In genomic region chr2:165634855-165635254, GRCh38 we compare ENCODE assay signal across 9 cellular contexts.
DNase-seq lines count a peak whose midpoint lies in the region; ATAC-seq and TF ChIP-seq lines count a peak whose summit lies in the region.
"Had no signal": no experiment of that assay in that cellular context is flagged by ENCODE, and none has a peak within 500 bp of the region (broad histone marks: within the 10 kb centered on the region; RNA-seq: fewer than 3 reads in every experiment).

No MANE protein-coding gene starts in this region.

- TF ChIP-seq CTCF in fibroblast of lung (conservative IDR thresholded peaks at IDR 0.05 in 1 of 2, IDR thresholded peaks at IDR 0.05 in 1 of 2; ENCODE audit: low read depth in 1 of 2, low read length in 2 of 2) (no peak), nephron progenitor cell (IDR thresholded peaks at IDR 0.05) (no peak), esophagus muscularis mucosa (IDR thresholded peaks at IDR 0.05) (no peak), PC-3 (conservative IDR thresholded peaks at IDR 0.05; ENCODE audit: low read depth, low read length) (no peak)
- no peak for TF ChIP-seq CTCF in activated CD8-positive, alpha-beta T cell treated with anti-CD3 and anti-CD28 coated beads for 36 hours (IDR thresholded peaks at IDR 0.05)

- no TSS peak for BruUV-seq in PC-3 (replicated peaks; lab: Mats Ljungman, UMichigan)

- CTCF ChIA-PET in activated CD8-positive, alpha-beta T cell treated with anti-CD3 and anti-CD28 coated beads for 36 hours (lab: Charles Lee), result no interaction called here
- CTCF ChIA-PET in PC-3 (lab: Charles Lee), result no interaction called here

- no peak overlapping the region for H3K4me3 ChIP-seq in fibroblast of lung (replicated peaks in 1 of 4; ENCODE audit: control extremely low read depth in 1 of 4, insufficient read depth in 1 of 4, low read depth in 3 of 4, low read length in 4 of 4)
- H3K4me3 ChIP-seq in esophagus muscularis mucosa, result no peak overlapping the region
- no peak overlapping the region for H3K4me3 ChIP-seq in PC-3 (ENCODE audit: low read length)

- DNase-seq in DMS79 treated with DMSO at 0.1 percent for 48 hours (lab: John Stamatoyannopoulos, UW), result peak; percentile 53
- peak; percentile 97 for DNase-seq in NCI-H345 (lab: John Stamatoyannopoulos, UW)
- DNase-seq in fibroblast of lung (ENCODE audit: low read depth in 2 of 2), result peak; percentile 43 to 47
- DNase-seq in nephron progenitor cell, result peak; percentile 44
- DNase-seq in esophagus muscularis mucosa (ENCODE audit: extremely low spot score), result no peak
- no peak for DNase-seq in activated CD8-positive, alpha-beta T cell treated with anti-CD3 and anti-CD28 coated beads for 36 hours
- no peak for DNase-seq in PC-3

- H3K27ac Mint-ChIP-seq in nephron progenitor cell, result peak overlapping the region; percentile 95
- H3K27ac Mint-ChIP-seq in activated CD8-positive, alpha-beta T cell treated with anti-CD3 and anti-CD28 coated beads for 36 hours, result no peak overlapping the region
- H3K27ac Mint-ChIP-seq: T-helper 1 cell treated with Interleukin-12 subunit alpha and Interleukin-12 subunit beta and Interleukin-4 antibody, amounts not matched to agents 30 μg/mL and 1 μg/mL, for 36 hours had no signal

- H3K4me3 Mint-ChIP-seq in nephron progenitor cell, result peak overlapping the region; percentile 58
- no peak overlapping the region for H3K4me3 Mint-ChIP-seq in activated CD8-positive, alpha-beta T cell treated with anti-CD3 and anti-CD28 coated beads for 36 hours
- H3K4me3 Mint-ChIP-seq: T-helper 1 cell treated with Interleukin-12 subunit alpha and Interleukin-12 subunit beta and Interleukin-4 antibody, amounts not matched to agents 30 μg/mL and 1 μg/mL, for 36 hours had no signal

- POLR2A ChIA-PET in activated CD8-positive, alpha-beta T cell treated with anti-CD3 and anti-CD28 coated beads for 36 hours (lab: Charles Lee), result no interaction called here
- POLR2A ChIA-PET in PC-3 (lab: Charles Lee; ENCODE audit: unreplicated experiment), result no interaction called here

- H4K20me1 ChIP-seq in fibroblast of lung (ENCODE audit: control insufficient read depth, extremely low read depth, insufficient read depth, low read length), result no peaks in the 10 kb centered on the region
- no peaks in the 10 kb centered on the region for H4K20me1 ChIP-seq in PC-3 (ENCODE audit: low read length)

- peaks cover 66% of the 10 kb centered on the region for H3K4me1 Mint-ChIP-seq in nephron progenitor cell
- peaks cover 2% of the 10 kb centered on the region for H3K4me1 Mint-ChIP-seq in activated CD8-positive, alpha-beta T cell treated with anti-CD3 and anti-CD28 coated beads for 36 hours (ENCODE audit: low read depth)

- no peaks in the 10 kb centered on the region for H3F3A ChIP-seq in PC-3 (ENCODE audit: low read length, unreplicated experiment)

- no peak overlapping the region for H2AFZ ChIP-seq in fibroblast of lung (ENCODE audit: low read length)
- no peak overlapping the region for H2AFZ ChIP-seq in PC-3 (ENCODE audit: low read length)

- H3K36me3 ChIP-seq in fibroblast of lung (ENCODE audit: control insufficient read depth, insufficient read depth, low read length) (no peaks in the 10 kb centered on the region), esophagus muscularis mucosa (no peaks in the 10 kb centered on the region), PC-3 (ENCODE audit: low read depth, low read length) (no peaks in the 10 kb centered on the region)

- ATAC-seq in activated CD8-positive, alpha-beta T cell treated with anti-CD3 and anti-CD28 coated beads for 36 hours, result no peak
- ATAC-seq in HG03095 (IDR thresholded peaks at IDR 0.05; ENCODE audit: unreplicated experiment) (no peak), PC-3 (no peak)

- H3K79me2 ChIP-seq in fibroblast of lung (ENCODE audit: control insufficient read depth, insufficient read depth, low read length) (no peaks in the 10 kb centered on the region), PC-3 (ENCODE audit: low read length) (no peaks in the 10 kb centered on the region)

- H3K4me1 ChIP-seq in fibroblast of lung (ENCODE audit: control insufficient read depth, extremely low read depth, insufficient read depth, low read length) (no peaks in the 10 kb centered on the region), esophagus muscularis mucosa (peaks cover 2 to 15% (median 12%) of the 10 kb centered on the region in 4 donors), PC-3 (ENCODE audit: insufficient read depth, low read length) (peaks cover 8% of the 10 kb centered on the region; the same call in 1 of the 2 replicates)

- no peak for TF ChIP-seq EP300 in esophagus muscularis mucosa (IDR thresholded peaks at IDR 0.05)

- TF ChIP-seq POLR2A in esophagus muscularis mucosa (IDR thresholded peaks at IDR 0.05; ENCODE audit: low read depth), result no peak

- no peak overlapping the region for H3K4me2 ChIP-seq in fibroblast of lung (ENCODE audit: extremely low read depth, insufficient read depth, low read length)
- H3K4me2 ChIP-seq in PC-3 (ENCODE audit: low read length), result no peak overlapping the region

- no peak overlapping the region for H3K27ac ChIP-seq in fibroblast of lung (ENCODE audit: insufficient read depth, low read length)
- no peak overlapping the region for H3K27ac ChIP-seq in esophagus muscularis mucosa (replicated peaks in 1 of 4)
- H3K27ac ChIP-seq in PC-3 (ENCODE audit: low read length), result no peak overlapping the region

- no peaks in the 10 kb centered on the region for H3K9me3 Mint-ChIP-seq in nephron progenitor cell
- H3K9me3 Mint-ChIP-seq in activated CD8-positive, alpha-beta T cell treated with anti-CD3 and anti-CD28 coated beads for 36 hours, result no peaks in the 10 kb centered on the region
- H3K9me3 Mint-ChIP-seq: T-helper 1 cell treated with Interleukin-12 subunit alpha and Interleukin-12 subunit beta and Interleukin-4 antibody, amounts not matched to agents 30 μg/mL and 1 μg/mL, for 36 hours had no signal

- intact Hi-C loops in esophagus muscularis mucosa (cut with DNase I), result no loop called here
- intact Hi-C loops in activated CD8-positive, alpha-beta T cell treated with anti-CD3 and anti-CD28 coated beads for 36 hours (cut with micrococcal nuclease), result no loop called here
- intact Hi-C loops in PC-3 (cut with micrococcal nuclease), result no loop called here

- no peaks in the 10 kb centered on the region for H3K9me2 ChIP-seq in PC-3 (replicated peaks; ENCODE audit: low read length)

- 29% methylated on average over 4 of the region's 4 CpGs for WGBS in esophagus muscularis mucosa

- H3K27me3 ChIP-seq in fibroblast of lung (ENCODE audit: control insufficient read depth, insufficient read depth, low read length) (no peaks in the 10 kb centered on the region), esophagus muscularis mucosa (no peaks in the 10 kb centered on the region), PC-3 (ENCODE audit: low read length) (no peaks in the 10 kb centered on the region)

- peaks cover 8% of the 10 kb centered on the region for H3K36me3 Mint-ChIP-seq in nephron progenitor cell (ENCODE audit: low read depth)
- no peaks in the 10 kb centered on the region for H3K36me3 Mint-ChIP-seq in activated CD8-positive, alpha-beta T cell treated with anti-CD3 and anti-CD28 coated beads for 36 hours (ENCODE audit: low read depth)

- H3K9me3 ChIP-seq in fibroblast of lung (ENCODE audit: control insufficient read depth, insufficient read depth, low read depth, low read length) (no peaks in the 10 kb centered on the region), esophagus muscularis mucosa (no peaks in the 10 kb centered on the region), PC-3 (ENCODE audit: low read length) (no peaks in the 10 kb centered on the region)

- H3K9ac ChIP-seq in fibroblast of lung (ENCODE audit: insufficient read depth, low read length) (no peak overlapping the region), PC-3 (ENCODE audit: low read length) (no peak overlapping the region)

- no peaks in the 10 kb centered on the region for H3K27me3 Mint-ChIP-seq in nephron progenitor cell (ENCODE audit: low read depth, poor library complexity)
- H3K27me3 Mint-ChIP-seq in activated CD8-positive, alpha-beta T cell treated with anti-CD3 and anti-CD28 coated beads for 36 hours, result no peaks in the 10 kb centered on the region

Comparison
In these comparisons a context has a peak if more than half of its experiments do, and no peak if none do; other contexts are left out.
1. DNase-seq: peak in DMS79 treated with DMSO at 0.1 percent for 48 hours (single experiment), NCI-H345 (single experiment), fibroblast of lung (2 of 2) and nephron progenitor cell (single experiment); none in esophagus muscularis mucosa (single experiment), activated CD8-positive, alpha-beta T cell treated with anti-CD3 and anti-CD28 coated beads for 36 hours (single experiment) and PC-3 (single experiment).